1 cellular context compared by ENCODE assay signal in genomic region chr10:67691861-67692260, GRCh38. TPM values are rescaled to one million over a fixed set of nuclear protein-coding genes. Genes with fewer than 3 reads are reported as not detected.
"Had no signal": no experiment of that assay in that cellular context is flagged by ENCODE, and none has a peak within 500 bp of the region (broad histone marks: within the 10 kb centered on the region; RNA-seq: fewer than 3 reads in every experiment).

No MANE protein-coding gene starts in this region.

RNA-seq across cellular contexts. Expression of gene CTNNA3, which starts 4.1 kb away (rescaled TPM):
- total RNA-seq: G401 had no signal
